Comparison of ENCODE assay signal across 8 cellular contexts in genomic region chr1:41358152-41358937, GRCh38. TPM values are rescaled to one million over a fixed set of nuclear protein-coding genes. Genes with fewer than 3 reads are reported as not detected.
DNase-seq lines count a peak whose midpoint lies in the region; ATAC-seq and TF ChIP-seq lines count a peak whose summit lies in the region.

No MANE protein-coding gene starts in this region.

- H3K4me1 ChIP-seq in SJCRH30 (peaks cover 52% of the 10 kb centered on the region), spleen (peaks cover 11 to 36% (median 24%) of the 10 kb centered on the region in 6 donors)

- WGBS in spleen, 5 donors = 51 to 62% (median 57%) methylated on average over 25 of the region's 25 CpGs

- intact Hi-C loops in spleen (cut with DNase I; ENCODE audit: low total_unique reads) = no loop called here

- TF ChIP-seq CTCF in spleen (IDR thresholded peaks at IDR 0.05 in 8 of 11, conservative IDR thresholded peaks at IDR 0.05 in 3 of 11) = no peak

- TF ChIP-seq POLR2A in spleen (IDR thresholded peaks at IDR 0.05) = no peak

- H3K27ac ChIP-seq in SJCRH30 (peak overlapping the region; percentile 2; the same call in 1 of the 2 replicates), spleen (no peak overlapping the region)

- H3K27me3 ChIP-seq in SJCRH30 (no peaks in the 10 kb centered on the region), spleen (replicated peaks in 1 of 7) (peaks cover 0 to 55% (median 18%) of the 10 kb centered on the region in 7 donors)

- no peak overlapping the region for H3K4me3 ChIP-seq in SJCRH30
- no peak overlapping the region for H3K4me3 ChIP-seq in spleen

- H3K36me3 ChIP-seq in SJCRH30 (no peaks in the 10 kb centered on the region), spleen (no peaks in the 10 kb centered on the region)

- no peaks in the 10 kb centered on the region for H3K9me3 ChIP-seq in SJCRH30 (replicated peaks)
- no peaks in the 10 kb centered on the region for H3K9me3 ChIP-seq in spleen

- DNase-seq in DMS79 (lab: John Stamatoyannopoulos, UW) = peak; percentile 84
- no peak for DNase-seq in DMS79 treated with DMSO at 0.1 percent for 48 hours (lab: John Stamatoyannopoulos, UW)
- peak in 1 of 2 experiments; percentile 41 for DNase-seq in SJCRH30
- DNase-seq in hepatic stellate cell (ENCODE audit: low spot score) = peak; percentile 10
- peak; percentile 64 for DNase-seq in spleen
- DNase-seq in central memory CD4-positive, alpha-beta T cell = no peak
- DNase-seq in dermis blood vessel endothelial cell = no peak

- ATAC-seq in GM19324 (IDR thresholded peaks at IDR 0.05; ENCODE audit: low FRiP score, unreplicated experiment) = no peak

RNA-seq across cellular contexts. Expression of gene FOXO6, which starts 2.9 kb away (rescaled TPM):
- 11.9 and 12.9 TPM in 2 replicates for total RNA-seq in SJCRH30 (2014; rRNA removed; shearing (Covaris generic))
- total RNA-seq in spleen = 1 to 10 TPM in 2 of 7 donors, under 1 TPM in 4, not detected in 1; 0.26 to 1.6 (median 0.41) TPM
- polyA plus RNA-seq in spleen = under 1 TPM; 0.14 to 0.20 (median 0.19) TPM
- 0.05 TPM in 1 of 2 replicates, not detected in the other for total RNA-seq in dermis blood vessel endothelial cell

Comparison
In these comparisons a context has a peak if more than half of its experiments do, and no peak if none do; other contexts are left out.
1. DNase-seq: peak in DMS79 (single experiment), hepatic stellate cell (single experiment) and spleen (single experiment); none in DMS79 treated with DMSO at 0.1 percent for 48 hours (single experiment), central memory CD4-positive, alpha-beta T cell (single experiment) and dermis blood vessel endothelial cell (single experiment).